Comparison of ENCODE assay signal across 20 cellular contexts in genomic region chr12:54546511-54546910, GRCh38. TPM values are rescaled to one million over a fixed set of nuclear protein-coding genes. Genes with fewer than 3 reads are reported as not detected.
DNase-seq lines count a peak whose midpoint lies in the region; ATAC-seq and TF ChIP-seq lines count a peak whose summit lies in the region.
"Had no signal": no experiment of that assay in that cellular context is flagged by ENCODE, and none has a peak within 500 bp of the region (broad histone marks: within the 10 kb centered on the region; RNA-seq: fewer than 3 reads in every experiment).

No MANE protein-coding gene starts in this region.

- peaks cover 6 to 15% (median 12%) of the 10 kb centered on the region in 3 donors for H3K27me3 Mint-ChIP-seq in immature natural killer cell (ENCODE audit: low read depth in 3 of 3)
- H3K27me3 Mint-ChIP-seq in stimulated activated naive B cell treated with anti-CD40 and anti-IgM and Interleukin-4, amounts not matched to agents 10 μg/mL and 1 μg/mL and 100 μg/mL, for 72 hours = peaks cover 10 to 24% of the 10 kb centered on the region in 2 donors

- peak overlapping the region; percentile 66; the same call in 1 of the 2 replicates for H3K27ac ChIP-seq in SK-N-MC
- H3K27ac ChIP-seq in mammary epithelial cell (ENCODE audit: insufficient read depth, low read depth, low read length) = no peak overlapping the region
- H3K27ac ChIP-seq: SJSA1 had no signal

- dilution Hi-C loops in mammary epithelial cell (cut with HindIII; ENCODE audit: low sequenced_read_pairs) = no loop called here

- intact Hi-C loops in mammary epithelial cell (cut with micrococcal nuclease) = no loop called here

- peak overlapping the region in 4 of 6 donors; percentile 39 to 77 (median 68) for H3K27ac Mint-ChIP-seq in immature natural killer cell
- peak overlapping the region; percentile 20 for H3K27ac Mint-ChIP-seq in stimulated activated naive B cell treated with anti-CD40 and anti-IgM and Interleukin-4, amounts not matched to agents 10 μg/mL and 1 μg/mL and 100 μg/mL, for 72 hours

- no peaks in the 10 kb centered on the region for H3K9me3 Mint-ChIP-seq in immature natural killer cell
- H3K9me3 Mint-ChIP-seq in stimulated activated naive B cell treated with anti-CD40 and anti-IgM and Interleukin-4, amounts not matched to agents 10 μg/mL and 1 μg/mL and 100 μg/mL, for 72 hours = no peaks in the 10 kb centered on the region

- no peak overlapping the region for H3K4me2 ChIP-seq in mammary epithelial cell (ENCODE audit: insufficient read depth, low read depth, low read length)

- peaks cover 11% of the 10 kb centered on the region for H3K4me1 ChIP-seq in mammary epithelial cell (ENCODE audit: insufficient read depth, low read length)
- H3K4me1 ChIP-seq: Caco-2 had no signal

- no peaks in the 10 kb centered on the region for H3K79me2 ChIP-seq in mammary epithelial cell (ENCODE audit: insufficient read depth, low read length)

- no peak overlapping the region for H3K4me3 ChIP-seq in SK-N-MC
- no peak overlapping the region for H3K4me3 ChIP-seq in mammary epithelial cell (replicated peaks in 1 of 3; ENCODE audit: insufficient read depth in 1 of 3, low read depth in 2 of 3, low read length in 3 of 3)
- H3K4me3 ChIP-seq: SJSA1 had no signal

- no peak overlapping the region for H3K4me3 Mint-ChIP-seq in immature natural killer cell
- no peak overlapping the region for H3K4me3 Mint-ChIP-seq in stimulated activated naive B cell treated with anti-CD40 and anti-IgM and Interleukin-4, amounts not matched to agents 10 μg/mL and 1 μg/mL and 100 μg/mL, for 72 hours

- H2AFZ ChIP-seq in mammary epithelial cell (ENCODE audit: low read depth, low read length) = no peak overlapping the region

- no TSS peak for BruUV-seq in mammary epithelial cell (replicated peaks; lab: Mats Ljungman, UMichigan)

- peaks cover 8 to 26% (median 22%) of the 10 kb centered on the region in 3 donors for H3K36me3 Mint-ChIP-seq in immature natural killer cell
- peaks cover 27 to 41% of the 10 kb centered on the region in 2 donors for H3K36me3 Mint-ChIP-seq in stimulated activated naive B cell treated with anti-CD40 and anti-IgM and Interleukin-4, amounts not matched to agents 10 μg/mL and 1 μg/mL and 100 μg/mL, for 72 hours

- WGBS in mammary epithelial cell (ENCODE audit: low coverage, missing lambda C conversion rate) = 100% methylated on average over 2 of the region's 2 CpGs

- no peak for TF ChIP-seq CTCF in mammary epithelial cell (conservative IDR thresholded peaks at IDR 0.05 in 1 of 2, IDR thresholded peaks at IDR 0.05 in 1 of 2; ENCODE audit: extremely low read depth in 1 of 2, insufficient read depth in 1 of 2, low read depth in 1 of 2, low read length in 2 of 2)

- H3K36me3 ChIP-seq in SK-N-MC (ENCODE audit: insufficient read depth, low read length) = peaks cover 42% of the 10 kb centered on the region
- no peaks in the 10 kb centered on the region for H3K36me3 ChIP-seq in mammary epithelial cell (ENCODE audit: insufficient read depth, low read length)
- H3K36me3 ChIP-seq: SJSA1 had no signal

- peak; percentile 61 for DNase-seq in activated effector memory CD4-positive, alpha-beta T cell treated with anti-CD3 and anti-CD28 coated beads, Interleukin-2, amount 50 U/mL, for 16 hours
- DNase-seq in activated effector memory CD4-positive, alpha-beta T cell treated with Interleukin-2 at 50 U/mL for 16 hours = no peak
- DNase-seq in SK-N-MC (ENCODE audit: low read depth, low spot score) = no peak
- no peak for DNase-seq in immature natural killer cell
- no peak for DNase-seq in stimulated activated naive B cell treated with anti-CD40 and anti-IgM and Interleukin-4, amounts not matched to agents 10 μg/mL and 1 μg/mL and 100 μg/mL, for 72 hours
- no peak for DNase-seq in mammary epithelial cell
- DNase-seq: C1 segment of cervical spinal cord, Caco-2, DMS153, KG1, NCI-H1436, NCI-H2081, NCI-H510A, NCI-H82, PC-3 had no signal

- CTCF ChIA-PET in mammary epithelial cell (lab: Charles Lee; ENCODE audit: low non-redundant PET) = no interaction called here

- H3K27me3 ChIP-seq in mammary epithelial cell (ENCODE audit: insufficient read depth, low read length) = peaks cover 16% of the 10 kb centered on the region

- no peak overlapping the region for H3K9ac ChIP-seq in SK-N-MC (ENCODE audit: insufficient read length)
- H3K9ac ChIP-seq in mammary epithelial cell (ENCODE audit: insufficient read depth, low read length) = no peak overlapping the region

- H3K9me3 ChIP-seq in SK-N-MC (ENCODE audit: low read depth, low read length) = no peaks in the 10 kb centered on the region
- H3K9me3 ChIP-seq in mammary epithelial cell (replicated peaks; ENCODE audit: insufficient read depth, low read length) = no peaks in the 10 kb centered on the region
- H3K9me3 ChIP-seq: Caco-2, SJSA1 had no signal

- no peak for ATAC-seq in stimulated activated naive B cell treated with anti-CD40 and anti-IgM and Interleukin-4, amounts not matched to agents 10 μg/mL and 1 μg/mL and 100 μg/mL, for 72 hours (replicated peaks)
- no peak for ATAC-seq in GM19324 (IDR thresholded peaks at IDR 0.05; ENCODE audit: low FRiP score, unreplicated experiment)
- ATAC-seq in HG03159 (IDR thresholded peaks at IDR 0.05; ENCODE audit: unreplicated experiment) = no peak
- ATAC-seq: HepG2, PC-3 had no signal

- peaks cover 25 to 36% of the 10 kb centered on the region in 2 donors for H3K4me1 Mint-ChIP-seq in immature natural killer cell
- H3K4me1 Mint-ChIP-seq in stimulated activated naive B cell treated with anti-CD40 and anti-IgM and Interleukin-4, amounts not matched to agents 10 μg/mL and 1 μg/mL and 100 μg/mL, for 72 hours = peaks cover 16 to 37% of the 10 kb centered on the region in 2 donors

- H4K20me1 ChIP-seq in mammary epithelial cell (ENCODE audit: insufficient read depth, low read length) = no peaks in the 10 kb centered on the region

- in situ Hi-C loops in mammary epithelial cell (cut with MboI; ENCODE audit: low sequenced_read_pairs in 2 of 2) = no loop called here

RNA-seq across cellular contexts. Expression of gene PDE1B, which starts 2.9 kb away (rescaled TPM):
- under 1 TPM in 2 of 3 donors, not detected in 1; 0.18 to 0.56 TPM for polyA plus RNA-seq in immature natural killer cell
- total RNA-seq in mammary epithelial cell = under 1 TPM in 1 of 2 donors, not detected in 1; under 0.01 TPM
- polyA plus RNA-seq in mammary epithelial cell = 0.08 TPM
- polyA minus RNA-seq in mammary epithelial cell = not detected
- total RNA-seq: Caco-2, HepG2, PC-3, SJSA1 had no signal
- polyA plus RNA-seq: HepG2 had no signal

RNA-seq across cellular contexts. Expression of gene PPP1R1A, which starts 41.9 kb away (rescaled TPM):
- polyA plus RNA-seq in immature natural killer cell (not detected), mammary epithelial cell (not detected)
- not detected for total RNA-seq in mammary epithelial cell
- polyA minus RNA-seq in mammary epithelial cell = not detected
- total RNA-seq: A172, PC-3, SJSA1 had no signal
- polyA plus RNA-seq: HepG2 had no signal

RNA-seq across cellular contexts. Expression of gene NCKAP1L, which starts 49.0 kb away (rescaled TPM):
- polyA plus RNA-seq in immature natural killer cell (100 to 1,000 TPM in 2 of 3 donors, 10 to 100 TPM in 1; 90.8 to 138 (median 137) TPM), mammary epithelial cell (0.01 TPM)
- not detected for total RNA-seq in mammary epithelial cell
- polyA minus RNA-seq in mammary epithelial cell = not detected
- total RNA-seq: A172, Caco-2, HepG2, PC-3, SJSA1 had no signal
- polyA plus RNA-seq: HepG2 had no signal

Comparison
In these comparisons a context has a peak if more than half of its experiments do, and no peak if none do; other contexts are left out.
1. RNA of gene NCKAP1L, which starts 49.0 kb away (polyA plus RNA-seq): 90.8 to 138 TPM in immature natural killer cell; 0.01 TPM in mammary epithelial cell (single experiment); every median in the first group is over 10 times any median in the second.